ENCODE assay signal across 10 cellular contexts in the genomic region with DNA sequence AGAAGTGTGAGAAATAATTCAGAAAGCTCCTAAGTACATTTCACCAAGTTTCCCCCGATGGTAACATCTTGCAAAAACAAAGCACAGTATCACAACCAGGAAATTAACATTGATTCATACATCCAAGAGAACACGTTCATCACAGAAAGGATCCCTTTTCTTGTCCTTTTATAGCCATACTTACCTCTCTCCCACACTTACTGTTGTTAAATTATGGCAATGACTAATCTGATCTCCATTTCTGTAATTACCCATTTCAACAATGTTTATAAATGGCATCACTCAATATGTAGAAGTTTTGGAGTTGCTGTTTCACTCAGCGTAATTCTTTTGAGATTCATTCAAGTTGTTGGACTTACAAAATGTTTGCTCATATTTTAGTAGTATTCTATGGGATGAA.
"Had no signal": no experiment of that assay in that cellular context is flagged by ENCODE, and none has a peak within 500 bp of the region (broad histone marks: within the 10 kb centered on the region; RNA-seq: fewer than 3 reads in every experiment).

No MANE protein-coding gene starts in this region.

- H3K36me3 ChIP-seq: HAP-1 had no signal

- H3K4me3 Mint-ChIP-seq: GM23338, HFFc6 had no signal

- H3K4me3 ChIP-seq: GM23338, HAP-1, K562 had no signal

- DNase-seq: H7, HFFc6, IMR-90, KG1 had no signal

- H3K4me1 ChIP-seq: HAP-1 had no signal

- H3K4me1 Mint-ChIP-seq: GM23338 had no signal

- H2AFZ ChIP-seq: GM23338 had no signal

- H3K4me2 ChIP-seq: GM23338 had no signal

- FAIRE-seq: H1, HTR-8/SVneo, K562 had no signal

- H3K27ac Mint-ChIP-seq: GM23338, HFFc6 had no signal

- H3K9me3 ChIP-seq: HAP-1 had no signal

- H3K27ac ChIP-seq: HL-60 had no signal
